ENCODE assay signal across 15 cellular contexts in genomic region chr6:113377362-113377942, GRCh38.
DNase-seq lines count a peak whose midpoint lies in the region; ATAC-seq and TF ChIP-seq lines count a peak whose summit lies in the region.
"Had no signal": no experiment of that assay in that cellular context is flagged by ENCODE, and none has a peak within 500 bp of the region (broad histone marks: within the 10 kb centered on the region; RNA-seq: fewer than 3 reads in every experiment).

No MANE protein-coding gene starts in this region.

- H3K4me1 Mint-ChIP-seq in GM23338 = no peaks in the 10 kb centered on the region; the same call in 2 of the 3 replicates
- H3K4me1 Mint-ChIP-seq: CD4-positive, CD25-positive, alpha-beta regulatory T cell; central memory CD8-positive, alpha-beta T cell had no signal

- H3K4ac ChIP-seq in mesenchymal stem cell (ENCODE audit: low read depth in 1 of 2, low read length in 2 of 2) = no peak overlapping the region

- no peak overlapping the region for H2AK5ac ChIP-seq in mesenchymal stem cell (ENCODE audit: low read length, severe bottlenecking)

- no peaks in the 10 kb centered on the region for H3K79me2 ChIP-seq in GM23338 (replicated peaks; ENCODE audit: insufficient read depth)

- H3K27ac ChIP-seq in mesenchymal stem cell (ENCODE audit: low read length, poor library complexity, severe bottlenecking) (no peak overlapping the region), GM23338 (ENCODE audit: low read depth) (no peak overlapping the region), psoas muscle (no peak overlapping the region)
- H3K27ac ChIP-seq: neural progenitor cell had no signal

- H3K9me3 ChIP-seq in mesenchymal stem cell (ENCODE audit: control insufficient read depth, low read length) (no peaks in the 10 kb centered on the region), psoas muscle (no peaks in the 10 kb centered on the region)

- H3K27me3 Mint-ChIP-seq in GM23338 (ENCODE audit: insufficient read depth, low read depth, poor library complexity) = peaks cover 2% of the 10 kb centered on the region
- H3K27me3 Mint-ChIP-seq: CD4-positive, CD25-positive, alpha-beta regulatory T cell; central memory CD8-positive, alpha-beta T cell had no signal

- no peaks in the 10 kb centered on the region for H3K9me2 ChIP-seq in GM23338 (ENCODE audit: insufficient read depth)

- H3K4me2 ChIP-seq in mesenchymal stem cell (ENCODE audit: low read length, poor library complexity, severe bottlenecking) (no peak overlapping the region), GM23338 (no peak overlapping the region)
- H3K4me2 ChIP-seq: neural progenitor cell had no signal

- TF ChIP-seq CTCF in GM23338 (conservative IDR thresholded peaks at IDR 0.05; ENCODE audit: low read depth in 2 of 2) (no peak), psoas muscle (IDR thresholded peaks at IDR 0.05) (no peak)

- H2BK120ac ChIP-seq in mesenchymal stem cell (ENCODE audit: low read depth, low read length) = no peak overlapping the region

- H3K18ac ChIP-seq in mesenchymal stem cell (ENCODE audit: low read depth in 1 of 2, low read length in 2 of 2) = no peak overlapping the region

- H3K36me3 Mint-ChIP-seq in GM23338 (ENCODE audit: low read depth) = no peaks in the 10 kb centered on the region
- H3K36me3 Mint-ChIP-seq: CD4-positive, CD25-positive, alpha-beta regulatory T cell; neural progenitor cell had no signal

- no peak overlapping the region for H4K8ac ChIP-seq in mesenchymal stem cell (ENCODE audit: low read length)

- H3K36me3 ChIP-seq in mesenchymal stem cell (ENCODE audit: control insufficient read depth in 1 of 2, insufficient read depth in 2 of 2, low read depth in 1 of 2, low read length in 2 of 2) = no peaks in the 10 kb centered on the region
- no peaks in the 10 kb centered on the region for H3K36me3 ChIP-seq in GM23338 (ENCODE audit: insufficient read depth)
- H3K36me3 ChIP-seq in psoas muscle (ENCODE audit: insufficient read depth in 1 of 2, low read depth in 1 of 2) = no peaks in the 10 kb centered on the region
- H3K36me3 ChIP-seq: neural progenitor cell had no signal

- no peak overlapping the region for H4K91ac ChIP-seq in mesenchymal stem cell (ENCODE audit: low read length)

- H3K23ac ChIP-seq in mesenchymal stem cell (ENCODE audit: low read length in 2 of 2) = no peak overlapping the region

- H2AFZ ChIP-seq in mesenchymal stem cell (ENCODE audit: low read depth, low read length) = no peak overlapping the region
- no peak overlapping the region for H2AFZ ChIP-seq in GM23338
- H2AFZ ChIP-seq: neural progenitor cell had no signal

- no peaks in the 10 kb centered on the region for H3K27me3 ChIP-seq in mesenchymal stem cell (ENCODE audit: control insufficient read depth in 1 of 2, insufficient read depth in 1 of 2, low read length in 2 of 2)
- H3K27me3 ChIP-seq in GM23338 (ENCODE audit: insufficient read depth) = no peaks in the 10 kb centered on the region
- H3K27me3 ChIP-seq in psoas muscle (ENCODE audit: insufficient read depth in 3 of 3, low read length in 2 of 3) = no peaks in the 10 kb centered on the region
- H3K27me3 ChIP-seq: neural progenitor cell had no signal

- no peak overlapping the region for H2BK15ac ChIP-seq in mesenchymal stem cell (ENCODE audit: low read depth, poor library complexity, severe bottlenecking)

- no peak overlapping the region for H3K4me3 Mint-ChIP-seq in GM23338
- H3K4me3 Mint-ChIP-seq: activated B cell treated with CpG ODN at 0.5 μM for 24 hours; CD4-positive, CD25-positive, alpha-beta regulatory T cell; central memory CD8-positive, alpha-beta T cell; neural progenitor cell had no signal

- no peaks in the 10 kb centered on the region for H4K20me1 ChIP-seq in GM23338 (replicated peaks; ENCODE audit: insufficient read depth)

- intact Hi-C loops in psoas muscle (cut with DNase I) (no loop called here), posterior cingulate gyrus (cut with DNase I) (no loop called here)

- H3K4me1 ChIP-seq in mesenchymal stem cell (ENCODE audit: control insufficient read depth, insufficient read depth, low read depth, low read length) (no peaks in the 10 kb centered on the region), GM23338 (ENCODE audit: insufficient read depth) (no peaks in the 10 kb centered on the region), psoas muscle (no peaks in the 10 kb centered on the region)
- H3K4me1 ChIP-seq: neural progenitor cell had no signal

- WGBS in mesenchymal stem cell = no CpG with 5 or more reads among the region's 4 CpGs
- WGBS in psoas muscle, 3 donors = 87 to 93% (median 88%) methylated on average over 4 of the region's 4 CpGs

- no peaks in the 10 kb centered on the region for H3K9me3 Mint-ChIP-seq in GM23338
- H3K9me3 Mint-ChIP-seq: activated B cell treated with CpG ODN at 0.5 μM for 24 hours; CD4-positive, CD25-positive, alpha-beta regulatory T cell; neural progenitor cell had no signal

- H3K27ac Mint-ChIP-seq in GM23338 = no peak overlapping the region
- H3K27ac Mint-ChIP-seq: activated B cell treated with CpG ODN at 0.5 μM for 24 hours; CD4-positive, CD25-positive, alpha-beta regulatory T cell; neural progenitor cell had no signal

- H2BK12ac ChIP-seq in mesenchymal stem cell (ENCODE audit: low read length in 2 of 2) = no peak overlapping the region

- H3K9ac ChIP-seq in mesenchymal stem cell (ENCODE audit: low read length) = peak overlapping the region; percentile 68
- H3K9ac ChIP-seq: neural progenitor cell had no signal

- no peak for DNase-seq in mesenchymal stem cell
- no peak for DNase-seq in NCI-H2171 (lab: John Stamatoyannopoulos, UW)
- no peak for DNase-seq in GM23338 (ENCODE audit: low spot score)
- DNase-seq in psoas muscle = no peak
- DNase-seq in posterior cingulate gyrus = no peak
- DNase-seq: activated B cell treated with CpG ODN at 0.5 μM for 24 hours; activated effector memory CD4-positive, alpha-beta T cell treated with anti-CD3 and anti-CD28 coated beads, Interleukin-2, amount 50 U/mL, for 16 hours; CD4-positive, CD25-positive, alpha-beta regulatory T cell; Right ventricle myocardium superior; stimulated activated CD4-positive, alpha-beta T cell treated with anti-CD3 and anti-CD28 coated beads, Interleukin-2, amount 100 ng/mL, for 48 hours had no signal

- H3K79me1 ChIP-seq in mesenchymal stem cell (replicated peaks; ENCODE audit: low read length, poor library complexity, severe bottlenecking) = no peaks in the 10 kb centered on the region

- no peak overlapping the region for H3K14ac ChIP-seq in mesenchymal stem cell (ENCODE audit: low read length in 2 of 2)

- H2BK5ac ChIP-seq in mesenchymal stem cell (ENCODE audit: low read depth, low read length, poor library complexity, severe bottlenecking) = no peak overlapping the region

- no peaks in the 10 kb centered on the region for H3F3A ChIP-seq in GM23338 (replicated peaks; ENCODE audit: low read depth)

- ATAC-seq in GM18873 (IDR thresholded peaks at IDR 0.05; ENCODE audit: low FRiP score, unreplicated experiment) (peak; percentile 60), GM21619 (IDR thresholded peaks at IDR 0.05; ENCODE audit: unreplicated experiment) (peak; percentile 62), HG03108 (IDR thresholded peaks at IDR 0.05; ENCODE audit: unreplicated experiment) (peak; percentile 51), GM23338 (no peak), psoas muscle (no peak)

- no peak overlapping the region for H3K4me3 ChIP-seq in mesenchymal stem cell (ENCODE audit: insufficient read depth in 1 of 2, low read depth in 1 of 2, low read length in 2 of 2)
- no peak overlapping the region for H3K4me3 ChIP-seq in GM23338
- H3K4me3 ChIP-seq in psoas muscle = no peak overlapping the region
- H3K4me3 ChIP-seq: neural progenitor cell had no signal

TF ChIP-seq in GM23338, 12 proteins besides CTCF, POLR2A, EP300 and RAD21 (continues in another document):
- no peak for TF ChIP-seq STAT1 (IDR thresholded peaks at IDR 0.05; ENCODE audit: unreplicated experiment)

Comparison
In these comparisons a context has a peak if more than half of its experiments do, and no peak if none do; other contexts are left out.
1. ATAC-seq: peak in GM18873 (single experiment), GM21619 (single experiment) and HG03108 (single experiment); none in GM23338 (single experiment) and psoas muscle (0 of 4).